ENCODE assay signal across 14 cellular contexts in the genomic region with DNA sequence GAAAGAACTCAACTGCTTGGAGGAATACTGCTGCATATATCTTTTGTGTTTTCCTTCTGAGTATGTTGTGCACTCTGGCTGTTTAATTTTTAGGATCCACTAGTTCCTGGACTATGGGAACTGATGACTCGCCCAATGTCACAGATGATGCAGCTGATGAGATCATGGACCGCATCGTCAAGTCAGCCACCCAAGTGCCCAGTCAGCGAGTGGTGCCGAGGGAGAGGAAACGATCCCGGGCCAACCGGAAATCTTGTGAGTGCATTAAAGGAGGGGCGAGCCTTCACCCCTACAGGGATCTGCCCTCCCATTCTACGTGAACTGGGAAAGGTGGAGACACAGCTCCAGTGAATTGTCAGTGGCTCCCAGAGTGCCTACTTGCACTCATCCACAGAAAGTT.
"Had no signal": no experiment of that assay in that cellular context is flagged by ENCODE, and none has a peak within 500 bp of the region (broad histone marks: within the 10 kb centered on the region; RNA-seq: fewer than 3 reads in every experiment).

No MANE protein-coding gene starts in this region.

- H3K4me1 ChIP-seq: pancreas had no signal

- ATAC-seq: activated CD8-positive, alpha-beta T cell treated with anti-CD3 and anti-CD28 coated beads for 36 hours; activated naive CD8-positive, alpha-beta T cell treated with anti-CD3 and anti-CD28 coated beads, Interleukin-2, amount 50 U/mL, for 24 hours; effector memory CD8-positive, alpha-beta T cell had no signal

- H3K9me3 ChIP-seq: heart right ventricle, pancreas had no signal

- H3K36me3 ChIP-seq: pancreas, WERI-Rb-1 had no signal

- DNase-seq: activated CD4-positive, alpha-beta T cell treated with anti-CD3 and anti-CD28 coated beads for 4 hours; activated CD8-positive, alpha-beta memory T cell treated with anti-CD3 and anti-CD28 coated beads, Interleukin-2, amount 50 U/mL, for 4 hours; activated naive CD4-positive, alpha-beta T cell treated with Interleukin-2 at 50 U/mL for 16 hours; cortex of kidney; effector memory CD8-positive, alpha-beta T cell; foreskin melanocyte; stimulated activated CD4-positive, alpha-beta T cell treated with anti-CD3 and anti-CD28 coated beads, Interleukin-2, amount 100 ng/mL, for 48 hours; stimulated activated naive CD4-positive, alpha-beta T cell treated with Interleukin-2 at 50 U/mL for 16 hours; T1000 had no signal

- H3K4me3 ChIP-seq: heart right ventricle, pancreas had no signal

- H3K27ac ChIP-seq: heart right ventricle, pancreas, WERI-Rb-1 had no signal

- H3K27me3 ChIP-seq: heart right ventricle, pancreas had no signal
